ENCODE assay signal across 21 cellular contexts in genomic region chr16:80742331-80742730, GRCh38.
DNase-seq lines count a peak whose midpoint lies in the region; ATAC-seq, FAIRE-seq and TF ChIP-seq lines count a peak whose summit lies in the region.
"Had no signal": no experiment of that assay in that cellular context is flagged by ENCODE, and none has a peak within 500 bp of the region (broad histone marks: within the 10 kb centered on the region; RNA-seq: fewer than 3 reads in every experiment).

No MANE protein-coding gene starts in this region.

- no peak for TF ChIP-seq RAD21 in HepG2 (CRISPR knock-in tag; IDR thresholded peaks at IDR 0.05)

- no peaks in the 10 kb centered on the region for H4K20me1 ChIP-seq in HepG2 (ENCODE audit: insufficient read depth, low read length)

- TF ChIP-seq POLR2A in HepG2 (IDR thresholded peaks at IDR 0.05; ENCODE audit: insufficient read depth in 1 of 2, low read depth in 2 of 2, low read length in 2 of 2) (no peak), right lobe of liver (IDR thresholded peaks at IDR 0.05) (no peak)

- CTCF ChIA-PET in HepG2 (lab: Yijun Ruan, JAX; ENCODE audit: low intra/inter-chr PET ratio, low total read pairs): no interaction called here

- H3K79me2 ChIP-seq in HepG2 (ENCODE audit: insufficient read depth, low read length): no peaks in the 10 kb centered on the region

- TF ChIP-seq CTCF in HepG2 (CRISPR knock-in tag; IDR thresholded peaks at IDR 0.05) (no peak), right lobe of liver (IDR thresholded peaks at IDR 0.05) (no peak)

- no peaks in the 10 kb centered on the region for H3K4me1 ChIP-seq in HepG2 (ENCODE audit: insufficient read depth, low read length)
- H3K4me1 ChIP-seq in right lobe of liver: no peaks in the 10 kb centered on the region
- H3K4me1 ChIP-seq: BE2C had no signal

- no peak for ATAC-seq in HepG2
- no peak for ATAC-seq in right lobe of liver
- ATAC-seq: GM12878 had no signal

- H3K27ac Mint-ChIP-seq in activated T-helper 1 cell treated with anti-CD3 and anti-CD28 coated beads, Interleukin-12 subunit alpha, Interleukin-12 subunit beta, Interleukin-2, Interleukin-4 antibody, amounts not matched to agents 30 ng/mL and 10 ng/mL and 1 ng/mL, durations not matched to agents 14 hours and 24 hours and 36 hours: peak overlapping the region; percentile 20
- H3K27ac Mint-ChIP-seq: CD8-positive, alpha-beta memory T cell; H9; IgD-negative memory B cell had no signal

- POLR2A ChIA-PET in HepG2 (lab: Yijun Ruan, JAX): no interaction called here

- TF ChIP-seq EP300 in HepG2 (IDR thresholded peaks at IDR 0.05; ENCODE audit: low read depth in 2 of 2, low read length in 2 of 2): no peak
- no peak for TF ChIP-seq EP300 in HepG2 (CRISPR knock-in tag; IDR thresholded peaks at IDR 0.05; ENCODE audit: borderline replicate concordance)

- no peak overlapping the region for H2AFZ ChIP-seq in HepG2 (ENCODE audit: low read length)

- no peak for FAIRE-seq in HepG2 (lab: Jason Lieb, UNC)
- FAIRE-seq in HTR-8/SVneo (lab: Jason Lieb, UNC): peak; percentile 40
- FAIRE-seq: A204.1, GM12878 had no signal

- no peaks in the 10 kb centered on the region for H3K27me3 ChIP-seq in HepG2 (ENCODE audit: control insufficient read depth in 1 of 2, insufficient read depth in 2 of 2, low read length in 2 of 2)
- no peaks in the 10 kb centered on the region for H3K27me3 ChIP-seq in right lobe of liver
- H3K27me3 ChIP-seq: BE2C had no signal

- no peak overlapping the region for H3K4me3 ChIP-seq in HepG2 (replicated peaks in 1 of 3; ENCODE audit: insufficient read depth in 1 of 3, low read depth in 2 of 3, low read length in 3 of 3)
- no peak overlapping the region for H3K4me3 ChIP-seq in right lobe of liver
- H3K4me3 ChIP-seq: GM12878 had no signal

- H3K9ac ChIP-seq in HepG2 (ENCODE audit: insufficient read depth, low read depth, low read length): no peak overlapping the region

- no TSS peak for BruUV-seq in HepG2 (replicated peaks; lab: Mats Ljungman, UMichigan)

- WGBS in HepG2 (ENCODE audit: low lambda C conversion rate): 2% methylated on average over 2 of the region's 2 CpGs
- 56% methylated on average over 2 of the region's 2 CpGs for WGBS in right lobe of liver (ENCODE audit: insufficient coverage, low coverage, low lambda C conversion rate, missing lambda C conversion rate)

- no peak overlapping the region for H3K4me2 ChIP-seq in HepG2 (ENCODE audit: low read depth, low read length)

- intact Hi-C loops in HepG2 (cut with micrococcal nuclease; ENCODE audit: unreplicated experiment) (no loop called here), right lobe of liver (cut with DNase I) (no loop called here)
- intact Hi-C loops in activated T-helper 1 cell treated with anti-CD3 and anti-CD28 coated beads, Interleukin-12 subunit alpha, Interleukin-12 subunit beta, Interleukin-2, Interleukin-4 antibody, amounts not matched to agents 30 ng/mL and 10 ng/mL and 1 ng/mL, durations not matched to agents 14 hours and 24 hours and 36 hours (cut with micrococcal nuclease): loop anchor here (5.0 kb wide), 1 partner anchor 60 kb away; the partner anchor contains the start of gene CDYL2

- H3K27me3 Mint-ChIP-seq in activated T-helper 1 cell treated with anti-CD3 and anti-CD28 coated beads, Interleukin-12 subunit alpha, Interleukin-12 subunit beta, Interleukin-2, Interleukin-4 antibody, amounts not matched to agents 30 ng/mL and 10 ng/mL and 1 ng/mL, durations not matched to agents 14 hours and 24 hours and 36 hours (ENCODE audit: insufficient read depth): no peaks in the 10 kb centered on the region
- H3K27me3 Mint-ChIP-seq: CD4-positive, CD25-positive, alpha-beta regulatory T cell; IgD-negative memory B cell had no signal

- peaks cover 27% of the 10 kb centered on the region for H3K9me3 Mint-ChIP-seq in activated T-helper 1 cell treated with anti-CD3 and anti-CD28 coated beads, Interleukin-12 subunit alpha, Interleukin-12 subunit beta, Interleukin-2, Interleukin-4 antibody, amounts not matched to agents 30 ng/mL and 10 ng/mL and 1 ng/mL, durations not matched to agents 14 hours and 24 hours and 36 hours

- no peaks in the 10 kb centered on the region for H3K36me3 ChIP-seq in HepG2 (replicated peaks in 1 of 2; ENCODE audit: control insufficient read depth in 1 of 2, insufficient read depth in 2 of 2, low read length in 2 of 2)
- H3K36me3 ChIP-seq in right lobe of liver: no peaks in the 10 kb centered on the region
- H3K36me3 ChIP-seq: BE2C had no signal

- H3K4me1 Mint-ChIP-seq in activated T-helper 1 cell treated with anti-CD3 and anti-CD28 coated beads, Interleukin-12 subunit alpha, Interleukin-12 subunit beta, Interleukin-2, Interleukin-4 antibody, amounts not matched to agents 30 ng/mL and 10 ng/mL and 1 ng/mL, durations not matched to agents 14 hours and 24 hours and 36 hours (ENCODE audit: low read depth): peaks cover 70% of the 10 kb centered on the region
- H3K4me1 Mint-ChIP-seq: H9, IgD-negative memory B cell had no signal

- no peak for DNase-seq in HepG2 (ENCODE audit: low spot score)
- no peak for DNase-seq in right lobe of liver
- DNase-seq in HTR-8/SVneo (ENCODE audit: insufficient read length, low spot score): no peak
- DNase-seq in activated T-helper 1 cell treated with anti-CD3 and anti-CD28 coated beads, Interleukin-12 subunit alpha, Interleukin-12 subunit beta, Interleukin-2, Interleukin-4 antibody, amounts not matched to agents 30 ng/mL and 10 ng/mL and 1 ng/mL, durations not matched to agents 14 hours and 24 hours and 36 hours (ENCODE audit: low spot score): no peak
- DNase-seq in ureter (ENCODE audit: low spot score): no peak
- DNase-seq in NCI-H1092 treated with DMSO at 0.1 percent for 48 hours (lab: John Stamatoyannopoulos, UW): no peak
- DNase-seq: ACHN; BE2C; C1 segment of cervical spinal cord; CD4-positive, CD25-positive, alpha-beta regulatory T cell; CD8-positive, alpha-beta memory T cell; COR-L47; DMS 273 treated with DMSO at 0.1 percent for 48 hours; DMS53; DND-41; EL; GOT3; H9 had no signal

- no peak overlapping the region for H3K4me3 Mint-ChIP-seq in activated T-helper 1 cell treated with anti-CD3 and anti-CD28 coated beads, Interleukin-12 subunit alpha, Interleukin-12 subunit beta, Interleukin-2, Interleukin-4 antibody, amounts not matched to agents 30 ng/mL and 10 ng/mL and 1 ng/mL, durations not matched to agents 14 hours and 24 hours and 36 hours
- H3K4me3 Mint-ChIP-seq: CD4-positive, CD25-positive, alpha-beta regulatory T cell; H9; IgD-negative memory B cell had no signal

- in situ Hi-C loops in HepG2 (cut with HindIII; ENCODE audit: extremely low pct_ligation_motif_present, low pct_unique_long_range_greater_than_20kb): no loop called here

- peaks cover 22% of the 10 kb centered on the region for H3K9me3 ChIP-seq in HepG2 (ENCODE audit: low read length)
- peaks cover 0 to 4% (median 1%) of the 10 kb centered on the region in 4 donors for H3K9me3 ChIP-seq in right lobe of liver
- H3K9me3 ChIP-seq: BE2C had no signal

- peaks cover 27% of the 10 kb centered on the region for H3K36me3 Mint-ChIP-seq in activated T-helper 1 cell treated with anti-CD3 and anti-CD28 coated beads, Interleukin-12 subunit alpha, Interleukin-12 subunit beta, Interleukin-2, Interleukin-4 antibody, amounts not matched to agents 30 ng/mL and 10 ng/mL and 1 ng/mL, durations not matched to agents 14 hours and 24 hours and 36 hours (ENCODE audit: low read depth)

- no peak overlapping the region for H3K27ac ChIP-seq in HepG2 (ENCODE audit: extremely low read length, insufficient read depth, low read length)
- no peak overlapping the region for H3K27ac ChIP-seq in right lobe of liver

TF ChIP-seq in HepG2, 621 proteins besides CTCF, POLR2A, EP300 and RAD21:
- TF ChIP-seq KLF16 (CRISPR knock-in tag; IDR thresholded peaks at IDR 0.05) (no peak), FOXP1 (IDR thresholded peaks at IDR 0.05) (peak; percentile 4; the same call in 1 of the 2 replicates), FOXP1 (CRISPR knock-in tag; IDR thresholded peaks at IDR 0.05) (no peak), FOXK1 (CRISPR knock-in tag; IDR thresholded peaks at IDR 0.05; ENCODE audit: borderline replicate concordance, low read depth) (no peak), PLRG1 (conservative IDR thresholded peaks at IDR 0.05) (0 out of 2 replicates have a peak, but pooled peaks have one; percentile 22), SOX13 (IDR thresholded peaks at IDR 0.05) (no peak), SOX13 (CRISPR knock-in tag; conservative IDR thresholded peaks at IDR 0.05 in 1 of 2, IDR thresholded peaks at IDR 0.05 in 1 of 2) (no peak)
